Comparison of ENCODE assay signal across 1 cellular context in the genomic region with DNA sequence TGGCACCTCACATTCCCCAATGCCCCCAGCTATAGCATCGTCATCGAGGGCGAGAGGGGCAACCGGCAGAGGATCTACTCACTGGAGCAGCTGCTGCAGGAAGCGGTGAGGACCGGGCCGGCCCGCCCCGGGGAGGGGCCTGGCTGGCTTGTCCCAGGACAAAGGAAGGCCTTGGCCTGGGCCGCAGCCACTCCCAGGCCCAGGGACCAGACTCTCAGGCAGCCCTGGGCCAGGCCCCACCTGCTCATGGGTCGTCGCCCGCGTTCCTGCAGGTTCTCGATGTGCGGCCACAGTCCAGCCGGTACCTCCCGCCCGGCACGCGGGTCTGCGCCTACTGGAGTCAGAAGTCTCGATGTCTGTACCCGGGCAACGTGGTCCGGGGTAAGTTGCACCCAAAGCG.
TF ChIP-seq lines count a peak whose summit lies in the region.

No MANE protein-coding gene starts in this region.

TF ChIP-seq in HepG2, 621 proteins besides CTCF, POLR2A, EP300 and RAD21 (continued from another document):
- TF ChIP-seq, protein P1, sequence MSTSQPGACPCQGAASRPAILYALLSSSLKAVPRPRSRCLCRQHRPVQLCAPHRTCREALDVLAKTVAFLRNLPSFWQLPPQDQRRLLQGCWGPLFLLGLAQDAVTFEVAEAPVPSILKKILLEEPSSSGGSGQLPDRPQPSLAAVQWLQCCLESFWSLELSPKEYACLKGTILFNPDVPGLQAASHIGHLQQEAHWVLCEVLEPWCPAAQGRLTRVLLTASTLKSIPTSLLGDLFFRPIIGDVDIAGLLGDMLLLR (CRISPR knock-in tag; IDR thresholded peaks at IDR 0.05): no peak
- TF ChIP-seq ZNF570 (CRISPR knock-in tag; IDR thresholded peaks at IDR 0.05; ENCODE audit: borderline replicate concordance): no peak
- TF ChIP-seq, protein P2, sequence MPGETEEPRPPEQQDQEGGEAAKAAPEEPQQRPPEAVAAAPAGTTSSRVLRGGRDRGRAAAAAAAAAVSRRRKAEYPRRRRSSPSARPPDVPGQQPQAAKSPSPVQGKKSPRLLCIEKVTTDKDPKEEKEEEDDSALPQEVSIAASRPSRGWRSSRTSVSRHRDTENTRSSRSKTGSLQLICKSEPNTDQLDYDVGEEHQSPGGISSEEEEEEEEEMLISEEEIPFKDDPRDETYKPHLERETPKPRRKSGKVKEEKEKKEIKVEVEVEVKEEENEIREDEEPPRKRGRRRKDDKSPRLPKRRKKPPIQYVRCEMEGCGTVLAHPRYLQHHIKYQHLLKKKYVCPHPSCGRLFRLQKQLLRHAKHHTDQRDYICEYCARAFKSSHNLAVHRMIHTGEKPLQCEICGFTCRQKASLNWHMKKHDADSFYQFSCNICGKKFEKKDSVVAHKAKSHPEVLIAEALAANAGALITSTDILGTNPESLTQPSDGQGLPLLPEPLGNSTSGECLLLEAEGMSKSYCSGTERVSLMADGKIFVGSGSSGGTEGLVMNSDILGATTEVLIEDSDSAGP (CRISPR knock-in tag; IDR thresholded peaks at IDR 0.05; ENCODE audit: borderline replicate concordance): no peak
- TF ChIP-seq, protein P3, sequence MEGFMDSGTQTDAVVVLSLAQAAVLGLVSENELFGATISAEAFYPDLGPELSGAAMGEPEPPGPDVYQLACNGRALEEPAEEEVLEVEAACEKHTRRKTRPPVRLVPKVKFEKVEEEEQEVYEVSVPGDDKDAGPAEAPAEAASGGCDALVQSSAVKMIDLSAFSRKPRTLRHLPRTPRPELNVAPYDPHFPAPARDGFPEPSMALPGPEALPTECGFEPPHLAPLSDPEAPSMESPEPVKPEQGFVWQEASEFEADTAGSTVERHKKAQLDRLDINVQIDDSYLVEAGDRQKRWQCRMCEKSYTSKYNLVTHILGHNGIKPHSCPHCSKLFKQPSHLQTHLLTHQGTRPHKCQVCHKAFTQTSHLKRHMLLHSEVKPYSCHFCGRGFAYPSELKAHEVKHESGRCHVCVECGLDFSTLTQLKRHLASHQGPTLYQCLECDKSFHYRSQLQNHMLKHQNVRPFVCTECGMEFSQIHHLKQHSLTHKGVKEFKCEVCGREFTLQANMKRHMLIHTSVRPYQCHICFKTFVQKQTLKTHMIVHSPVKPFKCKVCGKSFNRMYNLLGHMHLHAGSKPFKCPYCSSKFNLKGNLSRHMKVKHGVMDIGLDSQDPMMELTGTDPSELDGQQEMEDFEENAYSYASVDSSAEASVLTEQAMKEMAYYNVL (CRISPR knock-in tag; IDR thresholded peaks at IDR 0.05; ENCODE audit: borderline replicate concordance): no peak
- TF ChIP-seq, protein P4, sequence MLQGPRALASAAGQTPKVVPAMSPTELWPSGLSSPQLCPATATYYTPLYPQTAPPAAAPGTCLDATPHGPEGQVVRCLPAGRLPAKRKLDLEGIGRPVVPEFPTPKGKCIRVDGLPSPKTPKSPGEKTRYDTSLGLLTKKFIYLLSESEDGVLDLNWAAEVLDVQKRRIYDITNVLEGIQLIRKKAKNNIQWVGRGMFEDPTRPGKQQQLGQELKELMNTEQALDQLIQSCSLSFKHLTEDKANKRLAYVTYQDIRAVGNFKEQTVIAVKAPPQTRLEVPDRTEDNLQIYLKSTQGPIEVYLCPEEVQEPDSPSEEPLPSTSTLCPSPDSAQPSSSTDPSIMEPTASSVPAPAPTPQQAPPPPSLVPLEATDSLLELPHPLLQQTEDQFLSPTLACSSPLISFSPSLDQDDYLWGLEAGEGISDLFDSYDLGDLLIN (CRISPR knock-in tag; IDR thresholded peaks at IDR 0.05; ENCODE audit: borderline replicate concordance): no peak
- no peak for TF ChIP-seq SATB2 (CRISPR knock-in tag; IDR thresholded peaks at IDR 0.05)
- TF ChIP-seq, protein P5, sequence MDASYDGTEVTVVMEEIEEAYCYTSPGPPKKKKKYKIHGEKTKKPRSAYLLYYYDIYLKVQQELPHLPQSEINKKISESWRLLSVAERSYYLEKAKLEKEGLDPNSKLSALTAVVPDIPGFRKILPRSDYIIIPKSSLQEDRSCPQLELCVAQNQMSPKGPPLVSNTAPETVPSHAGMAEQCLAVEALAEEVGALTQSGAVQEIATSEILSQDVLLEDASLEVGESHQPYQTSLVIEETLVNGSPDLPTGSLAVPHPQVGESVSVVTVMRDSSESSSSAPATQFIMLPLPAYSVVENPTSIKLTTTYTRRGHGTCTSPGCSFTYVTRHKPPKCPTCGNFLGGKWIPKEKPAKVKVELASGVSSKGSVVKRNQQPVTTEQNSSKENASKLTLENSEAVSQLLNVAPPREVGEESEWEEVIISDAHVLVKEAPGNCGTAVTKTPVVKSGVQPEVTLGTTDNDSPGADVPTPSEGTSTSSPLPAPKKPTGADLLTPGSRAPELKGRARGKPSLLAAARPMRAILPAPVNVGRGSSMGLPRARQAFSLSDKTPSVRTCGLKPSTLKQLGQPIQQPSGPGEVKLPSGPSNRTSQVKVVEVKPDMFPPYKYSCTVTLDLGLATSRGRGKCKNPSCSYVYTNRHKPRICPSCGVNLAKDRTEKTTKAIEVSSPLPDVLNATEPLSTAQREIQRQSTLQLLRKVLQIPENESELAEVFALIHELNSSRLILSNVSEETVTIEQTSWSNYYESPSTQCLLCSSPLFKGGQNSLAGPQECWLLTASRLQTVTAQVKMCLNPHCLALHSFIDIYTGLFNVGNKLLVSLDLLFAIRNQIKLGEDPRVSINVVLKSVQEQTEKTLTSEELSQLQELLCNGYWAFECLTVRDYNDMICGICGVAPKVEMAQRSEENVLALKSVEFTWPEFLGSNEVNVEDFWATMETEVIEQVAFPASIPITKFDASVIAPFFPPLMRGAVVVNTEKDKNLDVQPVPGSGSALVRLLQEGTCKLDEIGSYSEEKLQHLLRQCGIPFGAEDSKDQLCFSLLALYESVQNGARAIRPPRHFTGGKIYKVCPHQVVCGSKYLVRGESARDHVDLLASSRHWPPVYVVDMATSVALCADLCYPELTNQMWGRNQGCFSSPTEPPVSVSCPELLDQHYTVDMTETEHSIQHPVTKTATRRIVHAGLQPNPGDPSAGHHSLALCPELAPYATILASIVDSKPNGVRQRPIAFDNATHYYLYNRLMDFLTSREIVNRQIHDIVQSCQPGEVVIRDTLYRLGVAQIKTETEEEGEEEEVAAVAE (CRISPR knock-in tag; IDR thresholded peaks at IDR 0.05; ENCODE audit: borderline replicate concordance): no peak
- TF ChIP-seq, protein P6, sequence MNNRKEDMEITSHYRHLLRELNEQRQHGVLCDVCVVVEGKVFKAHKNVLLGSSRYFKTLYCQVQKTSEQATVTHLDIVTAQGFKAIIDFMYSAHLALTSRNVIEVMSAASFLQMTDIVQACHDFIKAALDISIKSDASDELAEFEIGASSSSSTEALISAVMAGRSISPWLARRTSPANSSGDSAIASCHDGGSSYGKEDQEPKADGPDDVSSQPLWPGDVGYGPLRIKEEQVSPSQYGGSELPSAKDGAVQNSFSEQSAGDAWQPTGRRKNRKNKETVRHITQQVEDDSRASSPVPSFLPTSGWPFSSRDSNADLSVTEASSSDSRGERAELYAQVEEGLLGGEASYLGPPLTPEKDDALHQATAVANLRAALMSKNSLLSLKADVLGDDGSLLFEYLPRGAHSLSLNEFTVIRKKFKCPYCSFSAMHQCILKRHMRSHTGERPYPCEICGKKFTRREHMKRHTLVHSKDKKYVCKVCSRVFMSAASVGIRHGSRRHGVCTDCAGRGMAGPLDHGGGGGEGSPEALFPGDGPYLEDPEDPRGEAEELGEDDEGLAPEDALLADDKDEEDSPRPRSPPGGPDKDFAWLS (CRISPR knock-in tag; IDR thresholded peaks at IDR 0.05; ENCODE audit: borderline replicate concordance): no peak
- TF ChIP-seq, protein P7, sequence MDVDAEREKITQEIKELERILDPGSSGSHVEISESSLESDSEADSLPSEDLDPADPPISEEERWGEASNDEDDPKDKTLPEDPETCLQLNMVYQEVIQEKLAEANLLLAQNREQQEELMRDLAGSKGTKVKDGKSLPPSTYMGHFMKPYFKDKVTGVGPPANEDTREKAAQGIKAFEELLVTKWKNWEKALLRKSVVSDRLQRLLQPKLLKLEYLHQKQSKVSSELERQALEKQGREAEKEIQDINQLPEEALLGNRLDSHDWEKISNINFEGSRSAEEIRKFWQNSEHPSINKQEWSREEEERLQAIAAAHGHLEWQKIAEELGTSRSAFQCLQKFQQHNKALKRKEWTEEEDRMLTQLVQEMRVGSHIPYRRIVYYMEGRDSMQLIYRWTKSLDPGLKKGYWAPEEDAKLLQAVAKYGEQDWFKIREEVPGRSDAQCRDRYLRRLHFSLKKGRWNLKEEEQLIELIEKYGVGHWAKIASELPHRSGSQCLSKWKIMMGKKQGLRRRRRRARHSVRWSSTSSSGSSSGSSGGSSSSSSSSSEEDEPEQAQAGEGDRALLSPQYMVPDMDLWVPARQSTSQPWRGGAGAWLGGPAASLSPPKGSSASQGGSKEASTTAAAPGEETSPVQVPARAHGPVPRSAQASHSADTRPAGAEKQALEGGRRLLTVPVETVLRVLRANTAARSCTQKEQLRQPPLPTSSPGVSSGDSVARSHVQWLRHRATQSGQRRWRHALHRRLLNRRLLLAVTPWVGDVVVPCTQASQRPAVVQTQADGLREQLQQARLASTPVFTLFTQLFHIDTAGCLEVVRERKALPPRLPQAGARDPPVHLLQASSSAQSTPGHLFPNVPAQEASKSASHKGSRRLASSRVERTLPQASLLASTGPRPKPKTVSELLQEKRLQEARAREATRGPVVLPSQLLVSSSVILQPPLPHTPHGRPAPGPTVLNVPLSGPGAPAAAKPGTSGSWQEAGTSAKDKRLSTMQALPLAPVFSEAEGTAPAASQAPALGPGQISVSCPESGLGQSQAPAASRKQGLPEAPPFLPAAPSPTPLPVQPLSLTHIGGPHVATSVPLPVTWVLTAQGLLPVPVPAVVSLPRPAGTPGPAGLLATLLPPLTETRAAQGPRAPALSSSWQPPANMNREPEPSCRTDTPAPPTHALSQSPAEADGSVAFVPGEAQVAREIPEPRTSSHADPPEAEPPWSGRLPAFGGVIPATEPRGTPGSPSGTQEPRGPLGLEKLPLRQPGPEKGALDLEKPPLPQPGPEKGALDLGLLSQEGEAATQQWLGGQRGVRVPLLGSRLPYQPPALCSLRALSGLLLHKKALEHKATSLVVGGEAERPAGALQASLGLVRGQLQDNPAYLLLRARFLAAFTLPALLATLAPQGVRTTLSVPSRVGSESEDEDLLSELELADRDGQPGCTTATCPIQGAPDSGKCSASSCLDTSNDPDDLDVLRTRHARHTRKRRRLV (CRISPR knock-in tag; IDR thresholded peaks at IDR 0.05): no peak
- no peak for TF ChIP-seq ZNF788 (CRISPR knock-in tag; IDR thresholded peaks at IDR 0.05; ENCODE audit: borderline replicate concordance)
TF ChIP-seq in HepG2: peak in this region for 0.
